In the genomic region with DNA sequence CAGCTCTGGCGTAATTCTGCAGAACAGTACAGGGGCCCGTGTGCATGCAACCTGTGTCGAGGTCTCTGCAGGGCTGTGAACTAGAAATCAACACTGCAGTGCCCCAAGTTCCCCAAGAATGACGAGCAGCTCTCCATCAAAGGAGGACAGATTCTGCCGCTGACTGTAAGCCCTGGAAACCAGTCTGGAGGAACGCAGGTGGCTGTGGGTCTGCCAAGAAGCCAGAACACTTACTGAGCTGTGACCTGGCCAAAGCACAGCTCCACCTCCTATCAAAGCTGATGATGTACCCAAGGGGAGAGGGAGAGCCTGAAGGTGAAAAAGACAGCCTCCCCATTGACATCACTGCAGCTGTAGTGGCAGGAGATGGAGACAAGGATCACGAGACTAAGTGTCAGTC, we compare ENCODE assay signal across 18 cellular contexts.
DNase-seq lines count a peak whose midpoint lies in the region; ATAC-seq, FAIRE-seq and TF ChIP-seq lines count a peak whose summit lies in the region.
"Had no signal": no experiment of that assay in that cellular context is flagged by ENCODE, and none has a peak within 500 bp of the region (broad histone marks: within the 10 kb centered on the region; RNA-seq: fewer than 3 reads in every experiment).

No MANE protein-coding gene starts in this region.

- no peak for TF ChIP-seq CTCF in DND-41 (IDR thresholded peaks at IDR 0.05; ENCODE audit: borderline replicate concordance, extremely low read depth, low read length, poor library complexity, severe bottlenecking)
- TF ChIP-seq CTCF in PC-9 (conservative IDR thresholded peaks at IDR 0.05): no peak

- no peaks in the 10 kb centered on the region for H4K20me1 ChIP-seq in DND-41 (ENCODE audit: insufficient read depth, low read length)
- no peaks in the 10 kb centered on the region for H4K20me1 ChIP-seq in PC-9 (ENCODE audit: insufficient read depth)

- H3K9me2 ChIP-seq in PC-9 (ENCODE audit: insufficient read depth): no peaks in the 10 kb centered on the region

- H3K27ac ChIP-seq in DND-41 (ENCODE audit: low read length) (peak overlapping the region; percentile 100), thymus (ENCODE audit: low read depth) (peak overlapping the region; percentile 25), PC-9 (no peak overlapping the region)
- H3K27ac ChIP-seq: C4-2B had no signal

- H3F3A ChIP-seq in PC-9 (ENCODE audit: insufficient read depth, low read depth): no peaks in the 10 kb centered on the region

- peaks cover 100% of the 10 kb centered on the region for H3K4me1 ChIP-seq in DND-41 (ENCODE audit: insufficient read depth, low read length)
- H3K4me1 ChIP-seq in thymus (ENCODE audit: control insufficient read depth, insufficient read depth, low read length): peaks cover 13% of the 10 kb centered on the region
- no peaks in the 10 kb centered on the region for H3K4me1 ChIP-seq in PC-9 (replicated peaks; ENCODE audit: insufficient read depth)
- H3K4me1 ChIP-seq: HAP-1 had no signal

- H3K4me1 Mint-ChIP-seq in naive thymus-derived CD8-positive, alpha-beta T cell: peaks cover 13 to 42% (median 37%) of the 10 kb centered on the region in 4 donors
- H3K4me1 Mint-ChIP-seq in activated naive CD8-positive, alpha-beta T cell treated with anti-CD3 and anti-CD28 coated beads for 36 hours: peaks cover 14% of the 10 kb centered on the region

- peaks cover 91% of the 10 kb centered on the region for H3K79me2 ChIP-seq in DND-41 (ENCODE audit: insufficient read depth, low read length)
- no peaks in the 10 kb centered on the region for H3K79me2 ChIP-seq in PC-9 (ENCODE audit: low read depth)

- whole genome bisulfite sequencing in thymus: 34% methylated on average over 7 of the region's 7 CpGs

- H3K27me3 Mint-ChIP-seq in naive thymus-derived CD8-positive, alpha-beta T cell: no peaks in the 10 kb centered on the region
- H3K27me3 Mint-ChIP-seq in activated naive CD8-positive, alpha-beta T cell treated with anti-CD3 and anti-CD28 coated beads for 36 hours: no peaks in the 10 kb centered on the region
- H3K27me3 Mint-ChIP-seq: CD4-positive, CD25-positive, alpha-beta regulatory T cell had no signal

- intact Hi-C loops in PC-9 (cut with micrococcal nuclease; ENCODE audit: unreplicated experiment): no loop called here

- H3K9ac ChIP-seq in DND-41 (ENCODE audit: low read depth, low read length): peak overlapping the region; percentile 67

- peaks cover 0 to 27% (median 5%) of the 10 kb centered on the region in 3 donors for H3K36me3 Mint-ChIP-seq in naive thymus-derived CD8-positive, alpha-beta T cell
- H3K36me3 Mint-ChIP-seq in activated naive CD8-positive, alpha-beta T cell treated with anti-CD3 and anti-CD28 coated beads for 36 hours: peaks cover 13% of the 10 kb centered on the region

- no peak for TF ChIP-seq POLR2A in GM12892 (IDR thresholded peaks at IDR 0.05; ENCODE audit: low read depth, low read length)

- H3K36me3 ChIP-seq in DND-41 (ENCODE audit: insufficient read depth, low read length) (peaks cover 56% of the 10 kb centered on the region), thymus (ENCODE audit: control insufficient read depth, insufficient read depth) (no peaks in the 10 kb centered on the region), PC-9 (ENCODE audit: low read depth) (no peaks in the 10 kb centered on the region; the same call in none of the 2 replicates)
- H3K36me3 ChIP-seq: HAP-1 had no signal

- peak; percentile 18 for ATAC-seq in DND-41 (ENCODE audit: insufficient read depth, low read depth)
- ATAC-seq in naive thymus-derived CD8-positive, alpha-beta T cell: no peak
- ATAC-seq: CD8-positive, alpha-beta T cell had no signal

- H3K9me3 ChIP-seq in DND-41 (ENCODE audit: insufficient read depth, low read length, severe bottlenecking) (no peaks in the 10 kb centered on the region), thymus (ENCODE audit: control insufficient read depth) (no peaks in the 10 kb centered on the region), PC-9 (ENCODE audit: insufficient read depth, low read depth) (no peaks in the 10 kb centered on the region)
- H3K9me3 ChIP-seq: Caco-2, HAP-1 had no signal

- DNase-seq in DND-41: peak; percentile 68
- DNase-seq in GM12892 (ENCODE audit: insufficient read length): no peak
- DNase-seq in RKO (ENCODE audit: low spot score): peak; percentile 1
- DNase-seq in naive thymus-derived CD8-positive, alpha-beta T cell: no peak
- DNase-seq in PC-9: no peak
- no peak for DNase-seq in activated naive CD8-positive, alpha-beta T cell treated with anti-CD3 and anti-CD28 coated beads for 36 hours
- DNase-seq: Caco-2; CD4-positive, CD25-positive, alpha-beta regulatory T cell; CD8-positive, alpha-beta T cell; DMS153; DMS79; GOT3; HFFc6 had no signal

- peak overlapping the region; percentile 14; the same call in 1 of the 2 replicates for H3K4me2 ChIP-seq in DND-41 (ENCODE audit: insufficient read depth, low read length)
- H3K4me2 ChIP-seq in PC-9: no peak overlapping the region

- H3K27me3 ChIP-seq in DND-41 (ENCODE audit: insufficient read depth, low read length, poor library complexity) (no peaks in the 10 kb centered on the region), thymus (ENCODE audit: control insufficient read depth, insufficient read depth) (no peaks in the 10 kb centered on the region), PC-9 (ENCODE audit: insufficient read depth, low read depth) (no peaks in the 10 kb centered on the region)

- no peaks in the 10 kb centered on the region for H3K9me3 Mint-ChIP-seq in naive thymus-derived CD8-positive, alpha-beta T cell
- no peaks in the 10 kb centered on the region for H3K9me3 Mint-ChIP-seq in activated naive CD8-positive, alpha-beta T cell treated with anti-CD3 and anti-CD28 coated beads for 36 hours
- H3K9me3 Mint-ChIP-seq: CD8-positive, alpha-beta T cell; HFFc6 had no signal

- POLR2A ChIA-PET in naive thymus-derived CD8-positive, alpha-beta T cell (lab: Charles Lee): no interaction called here
- POLR2A ChIA-PET in PC-9 (lab: Charles Lee; ENCODE audit: unreplicated experiment): no interaction called here

- peak; percentile 21 for FAIRE-seq in GM12892 (lab: Jason Lieb, UNC)
- FAIRE-seq: G401.6, H54 had no signal

- H3K4me3 Mint-ChIP-seq in naive thymus-derived CD8-positive, alpha-beta T cell: no peak overlapping the region
- H3K4me3 Mint-ChIP-seq in activated naive CD8-positive, alpha-beta T cell treated with anti-CD3 and anti-CD28 coated beads for 36 hours: no peak overlapping the region
- H3K4me3 Mint-ChIP-seq: CD4-positive, CD25-positive, alpha-beta regulatory T cell; CD8-positive, alpha-beta T cell; HFFc6 had no signal

- H2AFZ ChIP-seq in DND-41 (ENCODE audit: low read depth, low read length): no peak overlapping the region
- H2AFZ ChIP-seq in PC-9: no peak overlapping the region

- CTCF ChIA-PET in PC-9 (lab: Charles Lee): no interaction called here

- BruUV-seq in PC-9 (replicated peaks; lab: Mats Ljungman, UMichigan): no TSS peak

- H3K27ac Mint-ChIP-seq in naive thymus-derived CD8-positive, alpha-beta T cell: peak overlapping the region in 1 of 10 donors; percentile 84
- H3K27ac Mint-ChIP-seq in activated naive CD8-positive, alpha-beta T cell treated with anti-CD3 and anti-CD28 coated beads for 36 hours: no peak overlapping the region
- H3K27ac Mint-ChIP-seq: HFFc6 had no signal

- H3K4me3 ChIP-seq in DND-41 (ENCODE audit: low read depth in 1 of 2, low read length in 2 of 2) (no peak overlapping the region; a peak in 1 of 4 replicates), thymus (ENCODE audit: low read length) (no peak overlapping the region), PC-9 (no peak overlapping the region)
- H3K4me3 ChIP-seq: HAP-1 had no signal

Comparison
In these comparisons a context has a peak if more than half of its experiments do, and no peak if none do; other contexts are left out.
1. DNase-seq: peak in DND-41 (single experiment) and RKO (single experiment); none in GM12892 (single experiment), naive thymus-derived CD8-positive, alpha-beta T cell (0 of 10), PC-9 (0 of 2) and activated naive CD8-positive, alpha-beta T cell treated with anti-CD3 and anti-CD28 coated beads for 36 hours (single experiment).